ENCODE assay signal across 1 cellular context in the genomic region with DNA sequence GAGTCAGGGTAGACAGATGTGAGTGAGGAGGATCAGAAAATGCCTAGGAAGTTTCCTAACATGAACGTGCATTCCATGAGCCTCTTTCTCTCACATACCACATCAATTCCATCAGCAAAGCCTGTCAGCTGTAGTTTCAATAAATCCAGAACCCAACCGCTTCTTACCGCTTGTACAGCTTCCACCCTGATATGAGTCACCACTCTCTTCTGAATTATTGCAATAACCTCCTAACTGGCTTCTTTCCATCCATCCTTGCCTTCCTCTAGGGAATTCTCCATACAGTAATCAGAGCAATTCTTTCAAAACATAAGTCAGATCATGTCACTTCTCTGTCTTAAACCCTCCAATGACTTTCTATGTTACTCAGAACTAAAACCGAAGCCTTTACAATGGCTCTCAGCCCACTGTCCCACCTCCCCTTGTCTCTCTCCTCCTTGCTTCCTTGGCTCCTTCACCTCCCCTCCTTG.
TF ChIP-seq lines count a peak whose summit lies in the region.

No MANE protein-coding gene starts in this region.

TF ChIP-seq in IMR-90, 13 proteins besides CTCF, POLR2A, EP300 and RAD21:
- TF ChIP-seq, protein P1, sequence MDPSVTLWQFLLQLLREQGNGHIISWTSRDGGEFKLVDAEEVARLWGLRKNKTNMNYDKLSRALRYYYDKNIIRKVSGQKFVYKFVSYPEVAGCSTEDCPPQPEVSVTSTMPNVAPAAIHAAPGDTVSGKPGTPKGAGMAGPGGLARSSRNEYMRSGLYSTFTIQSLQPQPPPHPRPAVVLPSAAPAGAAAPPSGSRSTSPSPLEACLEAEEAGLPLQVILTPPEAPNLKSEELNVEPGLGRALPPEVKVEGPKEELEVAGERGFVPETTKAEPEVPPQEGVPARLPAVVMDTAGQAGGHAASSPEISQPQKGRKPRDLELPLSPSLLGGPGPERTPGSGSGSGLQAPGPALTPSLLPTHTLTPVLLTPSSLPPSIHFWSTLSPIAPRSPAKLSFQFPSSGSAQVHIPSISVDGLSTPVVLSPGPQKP (IDR thresholded peaks at IDR 0.05; ENCODE audit: borderline replicate concordance, low read depth, low read length), result no peak
- no peak for TF ChIP-seq NFE2L2 (IDR thresholded peaks at IDR 0.05; ENCODE audit: low read depth, low read length)
- peak; percentile 79 for TF ChIP-seq BHLHE40 (IDR thresholded peaks at IDR 0.05; ENCODE audit: low read depth, low read length)
- no peak for TF ChIP-seq MXI1 (IDR thresholded peaks at IDR 0.05; ENCODE audit: borderline replicate concordance, low read depth, low read length)
- peak; percentile 87 for TF ChIP-seq CEBPB (IDR thresholded peaks at IDR 0.05; ENCODE audit: low read depth, low read length)
- TF ChIP-seq, protein P2, sequence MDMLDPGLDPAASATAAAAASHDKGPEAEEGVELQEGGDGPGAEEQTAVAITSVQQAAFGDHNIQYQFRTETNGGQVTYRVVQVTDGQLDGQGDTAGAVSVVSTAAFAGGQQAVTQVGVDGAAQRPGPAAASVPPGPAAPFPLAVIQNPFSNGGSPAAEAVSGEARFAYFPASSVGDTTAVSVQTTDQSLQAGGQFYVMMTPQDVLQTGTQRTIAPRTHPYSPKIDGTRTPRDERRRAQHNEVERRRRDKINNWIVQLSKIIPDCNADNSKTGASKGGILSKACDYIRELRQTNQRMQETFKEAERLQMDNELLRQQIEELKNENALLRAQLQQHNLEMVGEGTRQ (IDR thresholded peaks at IDR 0.05; ENCODE audit: low read depth, low read length), result no peak
- TF ChIP-seq MAFK (IDR thresholded peaks at IDR 0.05; ENCODE audit: low read depth, low read length), result peak; percentile 25; the same call in 1 of the 2 replicates
- peak; percentile 85 for TF ChIP-seq FOS (IDR thresholded peaks at IDR 0.05; ENCODE audit: low read depth, low read length)
- no peak for TF ChIP-seq SMC3 (IDR thresholded peaks at IDR 0.05; ENCODE audit: low read depth, low read length)
- no peak for TF ChIP-seq RFX5 (IDR thresholded peaks at IDR 0.05; ENCODE audit: low read depth, low read length)
- peak; percentile 78 for TF ChIP-seq RCOR1 (IDR thresholded peaks at IDR 0.05; ENCODE audit: insufficient replicate concordance, low read length)
- no peak for TF ChIP-seq CHD1 (IDR thresholded peaks at IDR 0.05; ENCODE audit: low read depth, low read length)
- TF ChIP-seq MAZ (IDR thresholded peaks at IDR 0.05; ENCODE audit: borderline replicate concordance, low read depth, low read length), result no peak
